24 cellular contexts compared by ENCODE assay signal in the genomic region with DNA sequence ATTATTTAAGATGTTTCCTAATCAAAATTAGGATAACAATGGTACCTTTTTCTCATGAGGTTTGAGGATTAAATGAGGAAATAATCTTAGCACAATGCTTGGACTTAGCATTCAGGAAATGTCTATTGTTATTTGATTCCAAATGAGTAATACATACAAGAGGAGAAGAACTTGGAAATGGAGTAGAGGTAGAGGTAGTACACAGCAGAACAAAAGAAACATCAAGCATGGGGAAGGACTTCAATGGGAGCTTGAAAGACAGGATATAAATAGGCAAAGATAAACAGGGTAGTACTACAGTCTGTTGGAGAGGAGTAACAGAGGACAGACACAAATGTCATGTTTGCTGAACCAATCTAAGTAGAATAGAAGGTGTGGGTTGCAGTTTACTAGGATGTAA. TPM values are rescaled to one million over a fixed set of nuclear protein-coding genes. Genes with fewer than 3 reads are reported as not detected.
DNase-seq lines count a peak whose midpoint lies in the region; ATAC-seq and TF ChIP-seq lines count a peak whose summit lies in the region.
"Had no signal": no experiment of that assay in that cellular context is flagged by ENCODE, and none has a peak within 500 bp of the region (broad histone marks: within the 10 kb centered on the region; RNA-seq: fewer than 3 reads in every experiment).

No MANE protein-coding gene starts in this region.

- no peak for TF ChIP-seq CTCF in WTC11 (IDR thresholded peaks at IDR 0.05)

- no peaks in the 10 kb centered on the region for H3K4me1 ChIP-seq in right cardiac atrium (ENCODE audit: control insufficient read depth, insufficient read depth, low read length)
- H3K4me1 ChIP-seq: breast epithelium, lower lobe of right lung, prostate gland, testis, vagina had no signal

- POLR2A ChIA-PET in WTC11 (lab: Charles Lee): no interaction called here

- peaks cover 24% of the 10 kb centered on the region for H3K9me3 Mint-ChIP-seq in WTC11
- H3K9me3 Mint-ChIP-seq: activated T-cell treated with anti-CD3 and anti-CD28 coated beads, Interleukin-2, amount 50 U/mL, for 4 hours; CD4-positive, alpha-beta T cell; stimulated activated memory B cell treated with anti-CD40 and anti-IgM and Interleukin-4, amounts not matched to agents 10 μg/mL and 1 μg/mL and 100 μg/mL, for 72 hours had no signal

- H3K4me3 Mint-ChIP-seq in WTC11: no peak overlapping the region
- H3K4me3 Mint-ChIP-seq: activated CD4-positive, alpha-beta T cell treated with anti-CD3 and anti-CD28 coated beads for 36 hours; activated T-cell treated with anti-CD3 and anti-CD28 coated beads, Interleukin-2, amount 50 U/mL, for 4 hours; CD4-positive, alpha-beta T cell; immature natural killer cell; stimulated activated memory B cell treated with anti-CD40 and anti-IgM and Interleukin-4, amounts not matched to agents 10 μg/mL and 1 μg/mL and 100 μg/mL, for 72 hours had no signal

- H3K4me1 Mint-ChIP-seq in WTC11: peaks cover 6% of the 10 kb centered on the region
- H3K4me1 Mint-ChIP-seq: activated CD4-positive, alpha-beta T cell treated with anti-CD3 and anti-CD28 coated beads for 36 hours; immature natural killer cell; stimulated activated memory B cell treated with anti-CD40 and anti-IgM and Interleukin-4, amounts not matched to agents 10 μg/mL and 1 μg/mL and 100 μg/mL, for 72 hours had no signal

- CTCF ChIA-PET in WTC11 (lab: Charles Lee): no interaction called here

- no peaks in the 10 kb centered on the region for H3K27me3 ChIP-seq in right cardiac atrium (ENCODE audit: control insufficient read depth, insufficient read depth)
- H3K27me3 ChIP-seq: breast epithelium, testis, vagina had no signal

- H3K36me3 Mint-ChIP-seq in WTC11: peaks cover 13% of the 10 kb centered on the region
- H3K36me3 Mint-ChIP-seq: stimulated activated memory B cell treated with anti-CD40 and anti-IgM and Interleukin-4, amounts not matched to agents 10 μg/mL and 1 μg/mL and 100 μg/mL, for 72 hours had no signal

- DNase-seq in DMS153 treated with DMSO at 0.1 percent for 48 hours (lab: John Stamatoyannopoulos, UW; ENCODE audit: unreplicated experiment) (peak; percentile 83), NCI-H2029 treated with DMSO at 0.1 percent for 48 hours (lab: John Stamatoyannopoulos, UW) (peak; percentile 41), WTC11 (ENCODE audit: low spot score) (no peak), right cardiac atrium (no peak), NCI-H1105 treated with DMSO at 0.1 percent for 48 hours (lab: John Stamatoyannopoulos, UW) (no peak)
- DNase-seq: activated CD4-positive, alpha-beta T cell treated with anti-CD3 and anti-CD28 coated beads for 36 hours; activated naive CD4-positive, alpha-beta T cell treated with Interleukin-2 at 50 U/mL for 16 hours; activated T-cell treated with anti-CD3 and anti-CD28 coated beads, Interleukin-2, amount 50 U/mL, for 4 hours; CD4-positive, alpha-beta T cell; DMS79 treated with DMSO at 0.1 percent for 48 hours; immature natural killer cell; lower lobe of right lung; MM.1S; SHP77 treated with DMSO at 0.1 percent for 48 hours; small intestine; T-helper 1 cell; testis had no signal

- ATAC-seq in WTC11 (no peak), right cardiac atrium (peak; percentile 61 to 63), HG03469 (IDR thresholded peaks at IDR 0.05; ENCODE audit: unreplicated experiment) (no peak), GM18858 (IDR thresholded peaks at IDR 0.05; ENCODE audit: unreplicated experiment) (no peak)
- ATAC-seq: activated CD4-positive, alpha-beta T cell treated with anti-CD3 and anti-CD28 coated beads for 36 hours; activated T-cell treated with anti-CD3 and anti-CD28 coated beads, Interleukin-2, amount 50 U/mL, for 4 hours; HCT116; lower lobe of right lung; stimulated activated memory B cell treated with anti-CD40 and anti-IgM and Interleukin-4, amounts not matched to agents 10 μg/mL and 1 μg/mL and 100 μg/mL, for 72 hours had no signal

- no peaks in the 10 kb centered on the region for H3K9me3 ChIP-seq in right cardiac atrium (ENCODE audit: control insufficient read depth, low read length)
- H3K9me3 ChIP-seq: breast epithelium, lower lobe of right lung, prostate gland, testis, vagina had no signal

- H3K27me3 Mint-ChIP-seq in WTC11 (ENCODE audit: low read depth): no peaks in the 10 kb centered on the region; the same call in 1 of the 2 replicates
- H3K27me3 Mint-ChIP-seq: activated CD4-positive, alpha-beta T cell treated with anti-CD3 and anti-CD28 coated beads for 36 hours; CD4-positive, alpha-beta T cell; stimulated activated memory B cell treated with anti-CD40 and anti-IgM and Interleukin-4, amounts not matched to agents 10 μg/mL and 1 μg/mL and 100 μg/mL, for 72 hours had no signal

- no peak overlapping the region for H3K4me3 ChIP-seq in right cardiac atrium (ENCODE audit: low read length)
- H3K4me3 ChIP-seq: breast epithelium, lower lobe of right lung, prostate gland, testis, vagina had no signal

- H3K27ac Mint-ChIP-seq in WTC11: peak overlapping the region; percentile 4
- H3K27ac Mint-ChIP-seq: activated CD4-positive, alpha-beta T cell treated with anti-CD3 and anti-CD28 coated beads for 36 hours; CD4-positive, alpha-beta T cell; immature natural killer cell; stimulated activated memory B cell treated with anti-CD40 and anti-IgM and Interleukin-4, amounts not matched to agents 10 μg/mL and 1 μg/mL and 100 μg/mL, for 72 hours had no signal

- H3K27ac ChIP-seq in right cardiac atrium (ENCODE audit: low read length): no peak overlapping the region
- H3K27ac ChIP-seq: breast epithelium, lower lobe of right lung, prostate gland, testis, vagina had no signal

- intact Hi-C loops in right cardiac atrium (cut with DNase I): no loop called here

TF ChIP-seq in WTC11, 78 proteins besides CTCF, POLR2A, EP300 and RAD21:
- TF ChIP-seq NR2C2 (CRISPR knock-in tag; IDR thresholded peaks at IDR 0.05) (no peak), SMAD4 (CRISPR knock-in tag; IDR thresholded peaks at IDR 0.05) (no peak), MXD4 (CRISPR knock-in tag; IDR thresholded peaks at IDR 0.05; ENCODE audit: borderline replicate concordance) (no peak), GTF2I (CRISPR knock-in tag; conservative IDR thresholded peaks at IDR 0.05) (no peak), TP53 (CRISPR knock-in tag; IDR thresholded peaks at IDR 0.05) (no peak), NR3C1 (CRISPR knock-in tag; conservative IDR thresholded peaks at IDR 0.05; ENCODE audit: low read depth) (no peak), OVOL2 (CRISPR knock-in tag; IDR thresholded peaks at IDR 0.05; ENCODE audit: borderline replicate concordance) (no peak), SP1 (CRISPR knock-in tag; conservative IDR thresholded peaks at IDR 0.05) (no peak)
- TF ChIP-seq, protein P1, sequence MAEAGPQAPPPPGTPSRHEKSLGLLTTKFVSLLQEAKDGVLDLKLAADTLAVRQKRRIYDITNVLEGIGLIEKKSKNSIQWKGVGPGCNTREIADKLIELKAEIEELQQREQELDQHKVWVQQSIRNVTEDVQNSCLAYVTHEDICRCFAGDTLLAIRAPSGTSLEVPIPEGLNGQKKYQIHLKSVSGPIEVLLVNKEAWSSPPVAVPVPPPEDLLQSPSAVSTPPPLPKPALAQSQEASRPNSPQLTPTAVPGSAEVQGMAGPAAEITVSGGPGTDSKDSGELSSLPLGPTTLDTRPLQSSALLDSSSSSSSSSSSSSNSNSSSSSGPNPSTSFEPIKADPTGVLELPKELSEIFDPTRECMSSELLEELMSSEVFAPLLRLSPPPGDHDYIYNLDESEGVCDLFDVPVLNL (CRISPR knock-in tag; IDR thresholded peaks at IDR 0.05; ENCODE audit: borderline replicate concordance, low read depth): no peak
- TF ChIP-seq, protein P2, sequence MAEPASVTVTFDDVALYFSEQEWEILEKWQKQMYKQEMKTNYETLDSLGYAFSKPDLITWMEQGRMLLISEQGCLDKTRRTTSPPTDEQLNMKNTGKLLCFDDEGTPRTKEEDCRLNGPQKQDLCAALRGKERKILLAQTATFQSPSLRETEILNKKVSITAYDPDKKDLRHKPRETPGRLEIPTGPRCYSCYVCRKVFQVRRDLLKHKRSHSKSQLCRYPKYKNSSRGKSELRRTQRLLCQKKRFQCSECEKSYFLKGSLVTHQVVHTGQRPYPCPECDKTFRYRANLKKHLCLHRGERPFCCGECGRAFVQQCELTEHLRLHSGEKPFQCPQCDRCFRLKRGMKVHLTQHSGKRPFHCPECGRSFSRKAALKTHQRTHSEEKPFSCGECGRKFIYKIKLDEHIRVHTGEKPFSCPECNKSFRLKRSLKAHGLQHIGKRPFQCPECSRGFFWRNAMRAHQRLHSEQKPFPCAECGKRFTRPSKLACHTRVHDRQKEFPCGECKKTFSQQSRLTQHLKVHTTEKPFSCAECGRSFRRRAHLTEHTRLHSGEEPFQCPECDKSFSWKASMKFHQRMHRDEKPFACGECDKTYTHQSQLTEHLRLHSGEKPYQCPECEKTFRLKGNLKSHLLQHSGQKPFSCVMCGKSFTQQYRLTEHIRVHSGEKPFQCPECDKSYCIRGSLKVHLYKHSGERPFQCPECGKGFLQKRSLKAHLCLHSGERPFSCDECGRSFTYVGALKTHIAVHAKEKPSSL (CRISPR knock-in tag; conservative IDR thresholded peaks at IDR 0.05): no peak
- TF ChIP-seq, protein P3, sequence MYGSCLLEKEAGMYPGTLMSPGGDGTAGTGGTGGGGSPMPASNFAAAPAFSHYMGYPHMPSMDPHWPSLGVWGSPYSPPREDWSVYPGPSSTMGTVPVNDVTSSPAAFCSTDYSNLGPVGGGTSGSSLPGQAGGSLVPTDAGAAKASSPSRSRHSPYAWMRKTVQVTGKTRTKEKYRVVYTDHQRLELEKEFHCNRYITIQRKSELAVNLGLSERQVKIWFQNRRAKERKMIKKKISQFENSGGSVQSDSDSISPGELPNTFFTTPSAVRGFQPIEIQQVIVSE (CRISPR knock-in tag; IDR thresholded peaks at IDR 0.05; ENCODE audit: borderline replicate concordance): no peak
- TF ChIP-seq, protein P4, sequence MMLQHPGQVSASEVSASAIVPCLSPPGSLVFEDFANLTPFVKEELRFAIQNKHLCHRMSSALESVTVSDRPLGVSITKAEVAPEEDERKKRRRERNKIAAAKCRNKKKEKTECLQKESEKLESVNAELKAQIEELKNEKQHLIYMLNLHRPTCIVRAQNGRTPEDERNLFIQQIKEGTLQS (CRISPR knock-in tag; conservative IDR thresholded peaks at IDR 0.05): no peak

RNA-seq across cellular contexts. Expression of a gene that starts 59.5 kb away (rescaled TPM):
- total RNA-seq in WTC11 (2021): 13.1 to 19.1 TPM (median 18.7 TPM) in 3 replicates
- 100 to 1,000 TPM in 1 of 4 donors, 10 to 100 TPM in 3; 24.0 to 106 (median 38.0) TPM for total RNA-seq in right cardiac atrium
- polyA plus RNA-seq in right cardiac atrium: 56.4 TPM

Comparison
In these comparisons a context has a peak if more than half of its experiments do, and no peak if none do; other contexts are left out.
1. DNase-seq: peak in DMS153 treated with DMSO at 0.1 percent for 48 hours (single experiment) and NCI-H2029 treated with DMSO at 0.1 percent for 48 hours (single experiment); none in WTC11 (single experiment), right cardiac atrium (0 of 3) and NCI-H1105 treated with DMSO at 0.1 percent for 48 hours (single experiment).
2. ATAC-seq: peak in right cardiac atrium (2 of 2); none in WTC11 (single experiment), HG03469 (single experiment) and GM18858 (single experiment).